ENCODE assay signal across 9 cellular contexts in genomic region chr1:179034720-179035119, GRCh38. TPM values are rescaled to one million over a fixed set of nuclear protein-coding genes. Genes with fewer than 3 reads are reported as not detected.
DNase-seq lines count a peak whose midpoint lies in the region; ATAC-seq and TF ChIP-seq lines count a peak whose summit lies in the region.
"Had no signal": no experiment of that assay in that cellular context is flagged by ENCODE, and none has a peak within 500 bp of the region (broad histone marks: within the 10 kb centered on the region; RNA-seq: fewer than 3 reads in every experiment).

No MANE protein-coding gene starts in this region.

- intact Hi-C loops in sciatic nerve (cut with DNase I) (no loop called here), testis (cut with DNase I; ENCODE audit: low total_unique reads) (no loop called here)

- H3K36me3 ChIP-seq in OCI-LY3 (replicated peaks; ENCODE audit: low read depth, low read length) (no peaks in the 10 kb centered on the region), testis (ENCODE audit: low read depth, missing control alignments) (no peaks in the 10 kb centered on the region)

- H4K20me1 ChIP-seq in OCI-LY3 (ENCODE audit: insufficient read depth, low read length) = peaks cover 14% of the 10 kb centered on the region

- H3K79me2 ChIP-seq in OCI-LY3 (ENCODE audit: low read length) = peaks cover 92% of the 10 kb centered on the region

- peak overlapping the region; percentile 6; the same call in 1 of the 2 replicates for H3K9ac ChIP-seq in OCI-LY3 (ENCODE audit: low read length)

- peaks cover 62% of the 10 kb centered on the region for H3K4me1 ChIP-seq in OCI-LY3 (ENCODE audit: low read length)
- H3K4me1 ChIP-seq in testis = peaks cover 35% of the 10 kb centered on the region

- no peaks in the 10 kb centered on the region for H3K27me3 ChIP-seq in OCI-LY3 (ENCODE audit: low read depth, low read length)
- no peaks in the 10 kb centered on the region for H3K27me3 ChIP-seq in testis

- peak overlapping the region; percentile 47 for H3K27ac ChIP-seq in OCI-LY3 (ENCODE audit: low read length)
- no peak overlapping the region for H3K27ac ChIP-seq in testis
- H3K27ac ChIP-seq: C4-2B had no signal

- peak overlapping the region; percentile 39 for H3K4me3 ChIP-seq in OCI-LY3 (ENCODE audit: low read length)
- H3K4me3 ChIP-seq in fibroblast of villous mesenchyme (ENCODE audit: low read depth, low read length) = no peak overlapping the region
- H3K4me3 ChIP-seq in testis = no peak overlapping the region

- peak; percentile 89 for ATAC-seq in HG02610 (IDR thresholded peaks at IDR 0.05; ENCODE audit: unreplicated experiment)
- ATAC-seq in sciatic nerve = no peak

- H2AFZ ChIP-seq in OCI-LY3 (ENCODE audit: low read depth, low read length) = no peak overlapping the region

- TF ChIP-seq POLR2A in testis (IDR thresholded peaks at IDR 0.05) = no peak

- no peaks in the 10 kb centered on the region for H3K9me3 ChIP-seq in OCI-LY3 (ENCODE audit: insufficient read depth, low read length)
- no peaks in the 10 kb centered on the region for H3K9me3 ChIP-seq in testis

- peak; percentile 40 for DNase-seq in SIG-M5 treated with dmso at 0.1 percent for 504 hours (lab: John Stamatoyannopoulos, UW; ENCODE audit: unreplicated experiment)
- DNase-seq in SIG-M5 (lab: John Stamatoyannopoulos, UW) = no peak
- peak; percentile 69 for DNase-seq in fibroblast of villous mesenchyme (ENCODE audit: low read depth)
- no peak for DNase-seq in sciatic nerve (ENCODE audit: low spot score)
- DNase-seq in testis = no peak
- no peak for DNase-seq in cerebellum (ENCODE audit: low spot score)

- WGBS in testis, 2 donors = 88 to 89% methylated on average over 1 of the region's 1 CpG

- peak overlapping the region; percentile 59 for H3K4me2 ChIP-seq in OCI-LY3 (ENCODE audit: low read length)

- TF ChIP-seq CTCF in OCI-LY3 (IDR thresholded peaks at IDR 0.05; ENCODE audit: low read depth, low read length) = no peak
- no peak for TF ChIP-seq CTCF in fibroblast of villous mesenchyme (IDR thresholded peaks at IDR 0.05; ENCODE audit: insufficient read depth, low read depth, low read length)
- no peak for TF ChIP-seq CTCF in testis (IDR thresholded peaks at IDR 0.05)

RNA-seq across cellular contexts. Expression of gene FAM20B, which starts 9.0 kb away (rescaled TPM):
- 32.5 and 42.7 TPM in 2 replicates for total RNA-seq in fibroblast of villous mesenchyme
- 81.2 TPM for total RNA-seq in sciatic nerve
- total RNA-seq in testis = 10 to 100 TPM; 16.8 to 20.1 TPM
- 22.3 TPM for polyA plus RNA-seq in testis (ENCODE audit: insufficient read depth, low read depth, low replicate concordance)
- total RNA-seq in cerebellum = 34.8 TPM

RNA-seq across cellular contexts. Expression of gene TOR3A, which starts 47.1 kb away (rescaled TPM):
- total RNA-seq in fibroblast of villous mesenchyme = 35.4 and 41.2 TPM in 2 replicates
- 18.4 TPM for total RNA-seq in sciatic nerve
- 10 to 100 TPM; 16.3 to 17.6 TPM for total RNA-seq in testis
- 10.1 TPM for polyA plus RNA-seq in testis (ENCODE audit: insufficient read depth, low read depth, low replicate concordance)
- 13.2 TPM for total RNA-seq in cerebellum

Comparison
In these comparisons a context has a peak if more than half of its experiments do, and no peak if none do; other contexts are left out.
1. DNase-seq: peak in SIG-M5 treated with dmso at 0.1 percent for 504 hours (single experiment) and fibroblast of villous mesenchyme (single experiment); none in SIG-M5 (single experiment), sciatic nerve (single experiment), testis (single experiment) and cerebellum (single experiment).